ENCODE assay signal across 9 cellular contexts in the genomic region with DNA sequence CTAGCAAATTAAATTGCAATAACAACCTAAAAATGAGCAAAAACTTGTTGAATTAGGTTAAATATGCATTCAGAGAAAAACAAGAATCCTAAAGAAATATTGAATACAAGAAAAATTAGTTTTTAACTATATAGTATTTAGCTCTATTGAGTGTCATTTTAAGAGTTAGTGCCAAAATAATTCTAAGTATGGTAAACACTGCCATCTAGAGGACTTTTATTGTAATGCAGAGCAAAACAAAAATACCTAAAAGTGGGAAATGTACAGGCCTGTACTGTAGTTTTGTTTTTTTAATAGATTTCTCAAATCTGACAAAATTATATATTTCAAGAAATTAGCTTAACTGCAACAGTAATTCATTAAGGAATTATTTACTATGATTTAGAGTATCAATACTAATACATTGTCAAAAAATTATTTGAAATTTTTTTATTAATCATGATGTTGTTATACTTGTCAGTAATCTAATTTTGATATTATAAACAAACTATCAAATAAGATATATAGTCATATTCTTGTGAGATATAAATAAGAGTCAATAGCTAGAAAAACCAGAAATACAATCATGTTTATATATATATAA. TPM values are rescaled to one million over a fixed set of nuclear protein-coding genes. Genes with fewer than 3 reads are reported as not detected.
A peak's percentile ranks its signal among the peaks of the same experiment; 100 is the strongest.
DNase-seq lines count a peak whose midpoint lies in the region; ATAC-seq and TF ChIP-seq lines count a peak whose summit lies in the region.
"Had no signal": no experiment of that assay in that cellular context is flagged by ENCODE, and none has a peak within 500 bp of the region (broad histone marks: within the 10 kb centered on the region; RNA-seq: fewer than 3 reads in every experiment).

No MANE protein-coding gene starts in this region.

- no peaks in the 10 kb centered on the region for H3K9me3 ChIP-seq in body of pancreas
- no peaks in the 10 kb centered on the region for H3K9me3 ChIP-seq in effector memory CD4-positive, alpha-beta T cell (ENCODE audit: control insufficient read depth, low read length)

- no peak overlapping the region for H4K8ac ChIP-seq in mesendoderm (ENCODE audit: low read depth, low read length)

- H3K4me3 ChIP-seq in GM23338 (no peak overlapping the region), body of pancreas (no peak overlapping the region), mesendoderm (ENCODE audit: low read length) (no peak overlapping the region)
- no peak overlapping the region for H3K4me3 ChIP-seq in effector memory CD4-positive, alpha-beta T cell (ENCODE audit: insufficient read depth, low read depth, low read length, poor library complexity, severe bottlenecking)
- H3K4me3 ChIP-seq: skin epidermis had no signal

- no peak overlapping the region for H3K27ac Mint-ChIP-seq in GM23338
- H3K27ac Mint-ChIP-seq in stimulated activated effector memory CD8-positive, alpha-beta T cell treated with anti-CD3 and anti-CD28 coated beads, Interleukin-12 subunit alpha, Interleukin-12 subunit beta, amount 100 ng/mL, for 72 hours: no peak overlapping the region

- H3K27me3 Mint-ChIP-seq in GM23338 (ENCODE audit: insufficient read depth, low read depth, poor library complexity): no peaks in the 10 kb centered on the region

- no peaks in the 10 kb centered on the region for H3K27me3 ChIP-seq in GM23338 (ENCODE audit: insufficient read depth)
- no peaks in the 10 kb centered on the region for H3K27me3 ChIP-seq in body of pancreas
- no peaks in the 10 kb centered on the region for H3K27me3 ChIP-seq in mesendoderm (ENCODE audit: insufficient read depth, low read length, poor library complexity)
- H3K27me3 ChIP-seq in effector memory CD4-positive, alpha-beta T cell (replicated peaks; ENCODE audit: control insufficient read depth, insufficient read depth, low read length, poor library complexity, severe bottlenecking): no peaks in the 10 kb centered on the region

- H3K4me1 Mint-ChIP-seq in GM23338: peaks cover 12% of the 10 kb centered on the region; the same call in 2 of the 3 replicates
- H3K4me1 Mint-ChIP-seq in stimulated activated effector memory CD8-positive, alpha-beta T cell treated with anti-CD3 and anti-CD28 coated beads, Interleukin-12 subunit alpha, Interleukin-12 subunit beta, amount 100 ng/mL, for 72 hours: no peaks in the 10 kb centered on the region

- no peaks in the 10 kb centered on the region for H3K9me2 ChIP-seq in GM23338 (ENCODE audit: insufficient read depth)

- H3F3A ChIP-seq in GM23338 (replicated peaks; ENCODE audit: low read depth): no peaks in the 10 kb centered on the region

- H3K4me1 ChIP-seq in GM23338 (ENCODE audit: insufficient read depth) (peaks cover 5% of the 10 kb centered on the region; the same call in 1 of the 2 replicates), body of pancreas (no peaks in the 10 kb centered on the region), mesendoderm (ENCODE audit: control insufficient read depth, low read depth, low read length) (no peaks in the 10 kb centered on the region)
- no peaks in the 10 kb centered on the region for H3K4me1 ChIP-seq in effector memory CD4-positive, alpha-beta T cell (ENCODE audit: control insufficient read depth, insufficient read depth, low read length, poor library complexity, severe bottlenecking)

- no peaks in the 10 kb centered on the region for H3K79me1 ChIP-seq in mesendoderm (ENCODE audit: low read length)

- no peak overlapping the region for H2BK120ac ChIP-seq in mesendoderm (ENCODE audit: low read depth, low read length)

- H4K5ac ChIP-seq in mesendoderm (ENCODE audit: low read length): no peak overlapping the region

- no peak overlapping the region for H3K4me3 Mint-ChIP-seq in GM23338
- no peak overlapping the region for H3K4me3 Mint-ChIP-seq in stimulated activated effector memory CD8-positive, alpha-beta T cell treated with anti-CD3 and anti-CD28 coated beads, Interleukin-12 subunit alpha, Interleukin-12 subunit beta, amount 100 ng/mL, for 72 hours

- H3K27ac ChIP-seq in GM23338 (ENCODE audit: low read depth): no peak overlapping the region
- no peak overlapping the region for H3K27ac ChIP-seq in body of pancreas
- no peak overlapping the region for H3K27ac ChIP-seq in mesendoderm (ENCODE audit: low read depth, low read length)
- no peak overlapping the region for H3K27ac ChIP-seq in effector memory CD4-positive, alpha-beta T cell (ENCODE audit: insufficient read depth, low read length, poor library complexity, severe bottlenecking)
- H3K27ac ChIP-seq: skin epidermis had no signal

- intact Hi-C loops in body of pancreas (cut with DNase I): no loop called here

- no peak overlapping the region for H3K4ac ChIP-seq in mesendoderm (ENCODE audit: low read depth, low read length)

- no peak overlapping the region for H2BK5ac ChIP-seq in mesendoderm (ENCODE audit: low read length)

- no peak overlapping the region for H3K4me2 ChIP-seq in GM23338
- no peak overlapping the region for H3K4me2 ChIP-seq in mesendoderm (ENCODE audit: low read length)

- DNase-seq in GM23338 (ENCODE audit: low spot score) (peak; percentile 24), NCI-H1092 treated with DMSO at 0.1 percent for 48 hours (lab: John Stamatoyannopoulos, UW) (peak; percentile 58), body of pancreas (no peak), mesendoderm (peak; percentile 13), HuH-7 (ENCODE audit: low spot score) (no peak)
- DNase-seq in effector memory CD4-positive, alpha-beta T cell: no peak
- no peak for DNase-seq in stimulated activated effector memory CD8-positive, alpha-beta T cell treated with anti-CD3 and anti-CD28 coated beads, Interleukin-12 subunit alpha, Interleukin-12 subunit beta, amount 100 ng/mL, for 72 hours (ENCODE audit: low spot score in 2 of 2)

- TF ChIP-seq CTCF in GM12873 (IDR thresholded peaks at IDR 0.05; ENCODE audit: insufficient read depth, low read depth, low read length, missing control alignments) (peak; percentile 39), GM23338 (conservative IDR thresholded peaks at IDR 0.05; ENCODE audit: low read depth in 2 of 2) (peak in 1 of 2 experiments; percentile 78; a peak in 3 of 4 replicates), body of pancreas (IDR thresholded peaks at IDR 0.05) (peak; percentile 62 to 96 (median 74))

- no peak overlapping the region for H2BK15ac ChIP-seq in mesendoderm (replicated peaks; ENCODE audit: low read depth)

- H3K36me3 Mint-ChIP-seq in GM23338 (ENCODE audit: low read depth): no peaks in the 10 kb centered on the region
- no peaks in the 10 kb centered on the region for H3K36me3 Mint-ChIP-seq in stimulated activated effector memory CD8-positive, alpha-beta T cell treated with anti-CD3 and anti-CD28 coated beads, Interleukin-12 subunit alpha, Interleukin-12 subunit beta, amount 100 ng/mL, for 72 hours

- no peaks in the 10 kb centered on the region for H3K9me3 Mint-ChIP-seq in GM23338
- H3K9me3 Mint-ChIP-seq in stimulated activated effector memory CD8-positive, alpha-beta T cell treated with anti-CD3 and anti-CD28 coated beads, Interleukin-12 subunit alpha, Interleukin-12 subunit beta, amount 100 ng/mL, for 72 hours: no peaks in the 10 kb centered on the region

- no peak for TF ChIP-seq POLR2A in body of pancreas (IDR thresholded peaks at IDR 0.05)

- H3K79me2 ChIP-seq in GM23338 (replicated peaks; ENCODE audit: insufficient read depth): no peaks in the 10 kb centered on the region
- no peaks in the 10 kb centered on the region for H3K79me2 ChIP-seq in mesendoderm (ENCODE audit: control insufficient read depth, insufficient read depth, low read length)

- no peak overlapping the region for H3K9ac ChIP-seq in mesendoderm (ENCODE audit: low read length)

- no peak overlapping the region for H3K18ac ChIP-seq in mesendoderm (ENCODE audit: low read length)

- H2AK5ac ChIP-seq in mesendoderm (ENCODE audit: low read length): no peak overlapping the region

- no peak overlapping the region for H3K23ac ChIP-seq in mesendoderm (ENCODE audit: low read length)

- H3K56ac ChIP-seq in mesendoderm (ENCODE audit: low read length): no peak overlapping the region

- ATAC-seq in GM23338 (no peak), body of pancreas (no peak)
- ATAC-seq in stimulated activated effector memory CD8-positive, alpha-beta T cell treated with anti-CD3 and anti-CD28 coated beads, Interleukin-12 subunit alpha, Interleukin-12 subunit beta, amount 100 ng/mL, for 72 hours: no peak

- no peaks in the 10 kb centered on the region for H4K20me1 ChIP-seq in GM23338 (replicated peaks; ENCODE audit: insufficient read depth)

- H2AFZ ChIP-seq in GM23338: no peak overlapping the region

- H3K36me3 ChIP-seq in GM23338 (ENCODE audit: insufficient read depth) (no peaks in the 10 kb centered on the region), body of pancreas (replicated peaks in 1 of 2; ENCODE audit: insufficient read depth in 1 of 2, low read depth in 2 of 2) (no peaks in the 10 kb centered on the region), mesendoderm (ENCODE audit: control insufficient read depth, insufficient read depth, low read length) (no peaks in the 10 kb centered on the region)
- no peaks in the 10 kb centered on the region for H3K36me3 ChIP-seq in effector memory CD4-positive, alpha-beta T cell (ENCODE audit: control insufficient read depth, insufficient read depth, low read length)

RNA-seq across cellular contexts. Expression of a gene that starts 8.2 kb away (rescaled TPM):
- total RNA-seq in GM23338 (2014; rRNA removed; shearing (Covaris generic)): 0.31 and 0.82 TPM in 2 replicates
- 0.23 and 0.52 TPM in 2 replicates for polyA plus RNA-seq in GM23338 (2016; fragmentation: Nextera tagmentation; extraction: Ambion mirVana)
- 1 to 10 TPM; 3.6 to 3.9 TPM for total RNA-seq in body of pancreas
- polyA plus RNA-seq in mesendoderm (2013, experiment 1 of 2): 0.39 TPM
- polyA plus RNA-seq in mesendoderm (2013, experiment 2 of 2): 0.39 TPM

Comparison
In these comparisons a context has a peak if more than half of its experiments do, and no peak if none do; other contexts are left out.
1. DNase-seq: peak in GM23338 (single experiment), NCI-H1092 treated with DMSO at 0.1 percent for 48 hours (single experiment) and mesendoderm (single experiment); none in body of pancreas (0 of 4), effector memory CD4-positive, alpha-beta T cell (0 of 3), stimulated activated effector memory CD8-positive, alpha-beta T cell treated with anti-CD3 and anti-CD28 coated beads, Interleukin-12 subunit alpha, Interleukin-12 subunit beta, amount 100 ng/mL, for 72 hours (0 of 2) and HuH-7 (single experiment).